Comparison of ENCODE assay signal across 7 cellular contexts in the genomic region with DNA sequence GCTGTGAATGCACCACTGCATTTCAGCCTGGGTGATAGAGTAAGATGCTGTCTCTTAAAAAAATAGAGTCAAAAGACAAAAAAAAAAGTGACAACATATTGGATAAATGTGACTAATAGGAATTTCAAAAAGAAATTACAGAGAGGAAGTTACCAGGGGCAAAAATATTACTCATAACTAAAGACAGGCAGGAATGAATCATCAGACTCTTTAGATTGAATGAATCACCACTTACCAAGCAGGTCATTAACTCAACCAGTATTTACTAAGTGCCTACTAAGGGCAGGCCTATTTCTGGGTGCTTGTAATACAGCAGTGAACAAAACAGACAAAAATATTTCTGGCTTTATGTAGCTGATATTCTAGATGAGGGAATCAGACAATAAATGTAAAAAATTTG.
DNase-seq lines count a peak whose midpoint lies in the region; ATAC-seq and TF ChIP-seq lines count a peak whose summit lies in the region.
"Not testable (repeated sequence)": the region's sequence is repeated elsewhere in the genome, so short reads cannot be mapped to it uniquely, and the experiment has no call there.

No MANE protein-coding gene starts in this region.

- H3K4me1 ChIP-seq in left lung = not testable (repeated sequence)

- intact Hi-C loops in left lung (cut with DNase I) = not testable (repeated sequence)

- not testable (repeated sequence) for H3K9me3 ChIP-seq in left lung

- H3K4me3 ChIP-seq in left lung = not testable (repeated sequence)

- H3K27ac Mint-ChIP-seq in activated naive CD4-positive, alpha-beta T cell treated with anti-CD3 and anti-CD28 coated beads, Interleukin-2, amount 50 U/mL, for 72 hours = not testable (repeated sequence)

- H3K36me3 ChIP-seq in left lung = not testable (repeated sequence)

- not testable (repeated sequence) for TF ChIP-seq CTCF in left lung (IDR thresholded peaks at IDR 0.05)

- ATAC-seq in GM18868 (IDR thresholded peaks at IDR 0.05; ENCODE audit: unreplicated experiment) (peak; percentile 94), GM21576 (IDR thresholded peaks at IDR 0.05; ENCODE audit: unreplicated experiment) (peak; percentile 63), HG02884 (IDR thresholded peaks at IDR 0.05; ENCODE audit: unreplicated experiment) (peak; percentile 55), HG03469 (IDR thresholded peaks at IDR 0.05; ENCODE audit: unreplicated experiment) (peak; percentile 62), SK-N-SH treated with all-trans-retinoic acid at 6 μM for 48 hours (peak; percentile 95), left lung (peak; percentile 83)
- peak; percentile 90 to 97 for ATAC-seq in activated naive CD4-positive, alpha-beta T cell treated with anti-CD3 and anti-CD28 coated beads, Interleukin-2, amount 50 U/mL, for 72 hours

- not testable (repeated sequence) for H3K27me3 ChIP-seq in left lung

- not testable (repeated sequence) for H3K27ac ChIP-seq in left lung

- H3K9me3 Mint-ChIP-seq in activated naive CD4-positive, alpha-beta T cell treated with anti-CD3 and anti-CD28 coated beads, Interleukin-2, amount 50 U/mL, for 72 hours = not testable (repeated sequence)

- not testable (repeated sequence) for H3K36me3 Mint-ChIP-seq in activated naive CD4-positive, alpha-beta T cell treated with anti-CD3 and anti-CD28 coated beads, Interleukin-2, amount 50 U/mL, for 72 hours

- not testable (repeated sequence) for DNase-seq in activated naive CD4-positive, alpha-beta T cell treated with anti-CD3 and anti-CD28 coated beads, Interleukin-2, amount 50 U/mL, for 72 hours (ENCODE audit: low spot score in 2 of 2); left lung
